Comparison of ENCODE assay signal across 1 cellular context in genomic region chr7:41508755-41509154, GRCh38.
TF ChIP-seq lines count a peak whose summit lies in the region.

No MANE protein-coding gene starts in this region.

TF ChIP-seq in HepG2, 621 proteins besides CTCF, POLR2A, EP300 and RAD21 (continued from another document):
- TF ChIP-seq, protein P1, sequence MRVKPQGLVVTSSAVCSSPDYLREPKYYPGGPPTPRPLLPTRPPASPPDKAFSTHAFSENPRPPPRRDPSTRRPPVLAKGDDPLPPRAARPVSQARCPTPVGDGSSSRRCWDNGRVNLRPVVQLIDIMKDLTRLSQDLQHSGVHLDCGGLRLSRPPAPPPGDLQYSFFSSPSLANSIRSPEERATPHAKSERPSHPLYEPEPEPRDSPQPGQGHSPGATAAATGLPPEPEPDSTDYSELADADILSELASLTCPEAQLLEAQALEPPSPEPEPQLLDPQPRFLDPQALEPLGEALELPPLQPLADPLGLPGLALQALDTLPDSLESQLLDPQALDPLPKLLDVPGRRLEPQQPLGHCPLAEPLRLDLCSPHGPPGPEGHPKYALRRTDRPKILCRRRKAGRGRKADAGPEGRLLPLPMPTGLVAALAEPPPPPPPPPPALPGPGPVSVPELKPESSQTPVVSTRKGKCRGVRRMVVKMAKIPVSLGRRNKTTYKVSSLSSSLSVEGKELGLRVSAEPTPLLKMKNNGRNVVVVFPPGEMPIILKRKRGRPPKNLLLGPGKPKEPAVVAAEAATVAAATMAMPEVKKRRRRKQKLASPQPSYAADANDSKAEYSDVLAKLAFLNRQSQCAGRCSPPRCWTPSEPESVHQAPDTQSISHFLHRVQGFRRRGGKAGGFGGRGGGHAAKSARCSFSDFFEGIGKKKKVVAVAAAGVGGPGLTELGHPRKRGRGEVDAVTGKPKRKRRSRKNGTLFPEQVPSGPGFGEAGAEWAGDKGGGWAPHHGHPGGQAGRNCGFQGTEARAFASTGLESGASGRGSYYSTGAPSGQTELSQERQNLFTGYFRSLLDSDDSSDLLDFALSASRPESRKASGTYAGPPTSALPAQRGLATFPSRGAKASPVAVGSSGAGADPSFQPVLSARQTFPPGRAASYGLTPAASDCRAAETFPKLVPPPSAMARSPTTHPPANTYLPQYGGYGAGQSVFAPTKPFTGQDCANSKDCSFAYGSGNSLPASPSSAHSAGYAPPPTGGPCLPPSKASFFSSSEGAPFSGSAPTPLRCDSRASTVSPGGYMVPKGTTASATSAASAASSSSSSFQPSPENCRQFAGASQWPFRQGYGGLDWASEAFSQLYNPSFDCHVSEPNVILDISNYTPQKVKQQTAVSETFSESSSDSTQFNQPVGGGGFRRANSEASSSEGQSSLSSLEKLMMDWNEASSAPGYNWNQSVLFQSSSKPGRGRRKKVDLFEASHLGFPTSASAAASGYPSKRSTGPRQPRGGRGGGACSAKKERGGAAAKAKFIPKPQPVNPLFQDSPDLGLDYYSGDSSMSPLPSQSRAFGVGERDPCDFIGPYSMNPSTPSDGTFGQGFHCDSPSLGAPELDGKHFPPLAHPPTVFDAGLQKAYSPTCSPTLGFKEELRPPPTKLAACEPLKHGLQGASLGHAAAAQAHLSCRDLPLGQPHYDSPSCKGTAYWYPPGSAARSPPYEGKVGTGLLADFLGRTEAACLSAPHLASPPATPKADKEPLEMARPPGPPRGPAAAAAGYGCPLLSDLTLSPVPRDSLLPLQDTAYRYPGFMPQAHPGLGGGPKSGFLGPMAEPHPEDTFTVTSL (CRISPR knock-in tag; IDR thresholded peaks at IDR 0.05; ENCODE audit: borderline replicate concordance): peak; percentile 57; the same call in 1 of the 2 replicates
- TF ChIP-seq STAT5B (CRISPR knock-in tag; IDR thresholded peaks at IDR 0.05): no peak
TF ChIP-seq in HepG2: peak in this region for 8.
